In genomic region chr12:104699489-104700194, GRCh38 we compare ENCODE assay signal across 9 cellular contexts.
DNase-seq lines count a peak whose midpoint lies in the region; ATAC-seq, FAIRE-seq and TF ChIP-seq lines count a peak whose summit lies in the region.
"Had no signal": no experiment of that assay in that cellular context is flagged by ENCODE, and none has a peak within 500 bp of the region (broad histone marks: within the 10 kb centered on the region; RNA-seq: fewer than 3 reads in every experiment).

No MANE protein-coding gene starts in this region.

- peak overlapping the region in 6 of 7 donors; percentile 8 to 81 (median 60) for H3K27ac Mint-ChIP-seq in CD4-positive, alpha-beta memory T cell

- H2AFZ ChIP-seq in GM12878 (ENCODE audit: control insufficient read depth, low read depth, low read length), result no peak overlapping the region

- no TSS peak for BruUV-seq in GM12878 (replicated peaks; lab: Mats Ljungman, UMichigan)

- peaks cover 3% of the 10 kb centered on the region for H3K79me2 ChIP-seq in GM12878 (ENCODE audit: control insufficient read depth, insufficient read depth, low read length)

- no peaks in the 10 kb centered on the region for H3K9me3 Mint-ChIP-seq in CD4-positive, alpha-beta memory T cell

- CTCF ChIA-PET in CD4-positive, alpha-beta memory T cell (lab: Charles Lee; ENCODE audit: partially characterized antibody), result interaction anchor here (1.2 to 3.9 kb wide), 3 partner anchors 14 to 317 kb away, joined by 3 to 15 read pairs (median 4); no protein-coding TSS in a partner anchor
- CTCF ChIA-PET in GM12878 (lab: Yijun Ruan, JAX), result interaction anchor here (0.7 to 1.8 kb wide), 11 partner anchors 16 to 318 kb away, joined by 3 to 7 read pairs (median 4); no protein-coding TSS in a partner anchor

- TF ChIP-seq POLR2A in GM12878 (IDR thresholded peaks at IDR 0.05; ENCODE audit: low read depth, low read length) (no peak), spleen (IDR thresholded peaks at IDR 0.05) (no peak), adrenal gland (IDR thresholded peaks at IDR 0.05) (no peak), body of pancreas (IDR thresholded peaks at IDR 0.05) (no peak)

- peaks cover 27% of the 10 kb centered on the region for H3K4me1 ChIP-seq in CD4-positive, alpha-beta memory T cell (ENCODE audit: insufficient read depth, low read length)
- H3K4me1 ChIP-seq in GM12878 (ENCODE audit: control insufficient read depth, insufficient read depth, low read length) (peaks cover 12% of the 10 kb centered on the region), spleen (peaks cover 11 to 71% (median 47%) of the 10 kb centered on the region in 6 donors), adrenal gland (replicated peaks in 1 of 2) (no peaks in the 10 kb centered on the region), body of pancreas (peaks cover 5% of the 10 kb centered on the region)
- H3K4me1 ChIP-seq: SJCRH30 had no signal

- POLR2A ChIA-PET in CD4-positive, alpha-beta memory T cell (lab: Charles Lee; ENCODE audit: partially characterized antibody), result interaction anchor here (2.5 kb wide), 1 partner anchor 21 kb away, joined by 7 read pairs; no protein-coding TSS in a partner anchor
- POLR2A ChIA-PET in GM12878 (lab: Charles Lee), result interaction anchor here (0.5 to 1.5 kb wide), 5 partner anchors 29 to 283 kb away, joined by 3 to 6 read pairs (median 3); no protein-coding TSS in a partner anchor

- 67% methylated on average over 5 of the region's 5 CpGs for WGBS in GM12878 (ENCODE audit: insufficient coverage, insufficient replicate concordance, low lambda C conversion rate, missing lambda C conversion rate)
- 55 to 67% (median 63%) methylated on average over 5 of the region's 5 CpGs for WGBS in spleen, 5 donors
- WGBS in adrenal gland, 4 donors, result 77 to 87% (median 84%) methylated on average over 5 of the region's 5 CpGs
- 85 to 91% methylated on average over 5 of the region's 5 CpGs for WGBS in body of pancreas, 2 donors

- H3K27ac ChIP-seq in CD4-positive, alpha-beta memory T cell (ENCODE audit: low read depth, low read length), result no peak overlapping the region
- H3K27ac ChIP-seq in GM12878 (ENCODE audit: control insufficient read depth, insufficient read depth), result no peak overlapping the region
- peak overlapping the region in 1 of 8 donors; percentile 21 for H3K27ac ChIP-seq in spleen
- H3K27ac ChIP-seq in adrenal gland, result no peak overlapping the region
- no peak overlapping the region for H3K27ac ChIP-seq in body of pancreas
- H3K27ac ChIP-seq: SJCRH30 had no signal

- ATAC-seq in GM19035 (IDR thresholded peaks at IDR 0.05; ENCODE audit: unreplicated experiment), result peak; percentile 54
- ATAC-seq in HG03045 (IDR thresholded peaks at IDR 0.05; ENCODE audit: unreplicated experiment), result peak; percentile 49
- peak; percentile 83 for ATAC-seq in GM12878
- ATAC-seq in body of pancreas, result no peak

- SMC1A ChIA-PET in GM12878 (lab: Charles Lee; ENCODE audit: uncharacterized antibody, unreplicated experiment), result interaction anchor here (0.6 to 2.5 kb wide), 13 partner anchors 11 to 317 kb away, joined by 3 to 16 read pairs (median 6); no protein-coding TSS in a partner anchor

- peaks cover 38 to 70% (median 54%) of the 10 kb centered on the region in 4 donors for H3K4me1 Mint-ChIP-seq in CD4-positive, alpha-beta memory T cell

- TF ChIP-seq CTCF in GM12878 (IDR thresholded peaks at IDR 0.05 in 2 of 3, conservative IDR thresholded peaks at IDR 0.05 in 1 of 3; ENCODE audit: control insufficient read depth in 2 of 3, extremely low read depth in 1 of 3, insufficient read depth in 1 of 3, low read depth in 3 of 3, low read length in 3 of 3) (no peak; a peak in 1 of 6 replicates), spleen (IDR thresholded peaks at IDR 0.05 in 8 of 11, conservative IDR thresholded peaks at IDR 0.05 in 3 of 11) (no peak), adrenal gland (IDR thresholded peaks at IDR 0.05) (no peak), body of pancreas (IDR thresholded peaks at IDR 0.05) (no peak)

- intact Hi-C loops in CD4-positive, alpha-beta memory T cell (cut with micrococcal nuclease), result no loop called here
- intact Hi-C loops in GM12878 (cut with micrococcal nuclease; ENCODE audit: unreplicated experiment), result no loop called here
- intact Hi-C loops in spleen (cut with DNase I; ENCODE audit: low total_unique reads), result no loop called here
- intact Hi-C loops in adrenal gland (cut with DNase I), result no loop called here
- intact Hi-C loops in body of pancreas (cut with DNase I), result no loop called here

- H3K4me3 Mint-ChIP-seq in CD4-positive, alpha-beta memory T cell, result no peak overlapping the region

- no peak overlapping the region for H3K4me3 ChIP-seq in CD4-positive, alpha-beta memory T cell (ENCODE audit: low read length in 2 of 2)
- H3K4me3 ChIP-seq in GM12878, result no peak overlapping the region
- no peak overlapping the region for H3K4me3 ChIP-seq in spleen
- H3K4me3 ChIP-seq in adrenal gland, result no peak overlapping the region
- H3K4me3 ChIP-seq in body of pancreas, result no peak overlapping the region
- H3K4me3 ChIP-seq: SJCRH30 had no signal

- H4K20me1 ChIP-seq in GM12878 (ENCODE audit: control insufficient read depth, insufficient read depth), result no peaks in the 10 kb centered on the region

- no peak overlapping the region for H3K9ac ChIP-seq in GM12878 (ENCODE audit: control insufficient read depth, insufficient read depth, low read length)

- 0 out of 2 replicates have a peak, but pooled peaks have one; percentile 10 for TF ChIP-seq RAD21 in GM12878 (IDR thresholded peaks at IDR 0.05; ENCODE audit: insufficient read depth, low read depth, low read length)

- TF ChIP-seq EP300 in GM12878 (IDR thresholded peaks at IDR 0.05; ENCODE audit: borderline replicate concordance in 1 of 2, control insufficient read depth in 1 of 2, low read depth in 2 of 2, low read length in 2 of 2), result peak; percentile 5 to 74; a peak in 3 of 4 replicates

- no peaks in the 10 kb centered on the region for H3K27me3 Mint-ChIP-seq in CD4-positive, alpha-beta memory T cell

- peak; percentile 52 for FAIRE-seq in GM12878 (lab: Jason Lieb, UNC)

- peaks cover 5% of the 10 kb centered on the region for H3K36me3 ChIP-seq in CD4-positive, alpha-beta memory T cell (ENCODE audit: insufficient read depth, low read length)
- H3K36me3 ChIP-seq in GM12878 (ENCODE audit: control insufficient read depth in 2 of 2, insufficient read depth in 2 of 2, low read length in 1 of 2) (peaks cover 0 to 9% of the 10 kb centered on the region in 2 experiments; a peak in 2 of 4 replicates), spleen (peaks cover 0 to 16% (median 2%) of the 10 kb centered on the region in 6 donors), adrenal gland (replicated peaks in 1 of 2) (no peaks in the 10 kb centered on the region), body of pancreas (replicated peaks in 1 of 2; ENCODE audit: insufficient read depth in 1 of 2, low read depth in 2 of 2) (no peaks in the 10 kb centered on the region)
- H3K36me3 ChIP-seq: SJCRH30 had no signal

- H3K4me2 ChIP-seq in GM12878 (ENCODE audit: control insufficient read depth, insufficient read depth), result no peak overlapping the region

- in situ Hi-C loops in GM12878 (cut with MboI), result no loop called here

- no peak for DNase-seq in CD4-positive, alpha-beta memory T cell
- DNase-seq in GM12878 (ENCODE audit: low read depth, low spot score) (peak; percentile 58), spleen (no peak), adrenal gland (no peak), SHP77 treated with DMSO at 0.1 percent for 48 hours (lab: John Stamatoyannopoulos, UW) (no peak), body of pancreas (no peak)
- DNase-seq: SJCRH30 had no signal

- RAD21 ChIA-PET in GM12878 (lab: Charles Lee; ENCODE audit: unreplicated experiment), result interaction anchor here (1.2 to 1.9 kb wide), 6 partner anchors 11 to 239 kb away, joined by 3 to 7 read pairs (median 4); no protein-coding TSS in a partner anchor

- no peaks in the 10 kb centered on the region for H3K27me3 ChIP-seq in CD4-positive, alpha-beta memory T cell (ENCODE audit: insufficient read depth, low read length)
- no peaks in the 10 kb centered on the region for H3K27me3 ChIP-seq in GM12878 (replicated peaks in 1 of 2; ENCODE audit: control insufficient read depth in 2 of 2, insufficient read depth in 2 of 2, low read length in 1 of 2)
- no peaks in the 10 kb centered on the region for H3K27me3 ChIP-seq in spleen (replicated peaks in 1 of 7)
- no peaks in the 10 kb centered on the region for H3K27me3 ChIP-seq in adrenal gland
- H3K27me3 ChIP-seq in body of pancreas, result no peaks in the 10 kb centered on the region
- H3K27me3 ChIP-seq: SJCRH30 had no signal

- no peaks in the 10 kb centered on the region for H3K9me3 ChIP-seq in CD4-positive, alpha-beta memory T cell (ENCODE audit: control insufficient read depth in 1 of 2, low read length in 2 of 2)
- H3K9me3 ChIP-seq in GM12878 (replicated peaks; ENCODE audit: control insufficient read depth, insufficient read depth, low read length), result no peaks in the 10 kb centered on the region
- H3K9me3 ChIP-seq in spleen, result no peaks in the 10 kb centered on the region
- no peaks in the 10 kb centered on the region for H3K9me3 ChIP-seq in adrenal gland (replicated peaks in 1 of 3)
- no peaks in the 10 kb centered on the region for H3K9me3 ChIP-seq in body of pancreas
- H3K9me3 ChIP-seq: SJCRH30 had no signal

- H3K36me3 Mint-ChIP-seq in CD4-positive, alpha-beta memory T cell, result peaks cover 0 to 12% of the 10 kb centered on the region in 2 donors
